In genomic region chr4:115883862-115884261, GRCh38 we compare ENCODE assay signal across 23 cellular contexts.
"Had no signal": no experiment of that assay in that cellular context is flagged by ENCODE, and none has a peak within 500 bp of the region (broad histone marks: within the 10 kb centered on the region; RNA-seq: fewer than 3 reads in every experiment).

No MANE protein-coding gene starts in this region.

- H3K36me3 Mint-ChIP-seq: activated naive CD4-positive, alpha-beta T cell treated with anti-CD3 and anti-CD28 coated beads, Interleukin-2, amount 50 U/mL, for 72 hours had no signal

- H3K9ac ChIP-seq: KMS-11 had no signal

- H3K27me3 Mint-ChIP-seq: activated naive CD8-positive, alpha-beta T cell treated with anti-CD3 and anti-CD28 coated beads, Interleukin-2, amount 50 U/mL, for 24 hours had no signal

- H3K9me3 Mint-ChIP-seq: activated naive CD4-positive, alpha-beta T cell treated with anti-CD3 and anti-CD28 coated beads, Interleukin-2, amount 50 U/mL, for 72 hours; activated naive CD8-positive, alpha-beta T cell treated with anti-CD3 and anti-CD28 coated beads, Interleukin-2, amount 50 U/mL, for 24 hours; T-helper 1 cell treated with Interleukin-12 subunit alpha and Interleukin-12 subunit beta and Interleukin-4 antibody, amounts not matched to agents 30 μg/mL and 1 μg/mL, for 36 hours had no signal

- H3K27ac ChIP-seq: ascending aorta, body of pancreas, KMS-11, Peyer's patch, RWPE1, SJCRH30 had no signal

- H3K9me3 ChIP-seq: ascending aorta, body of pancreas, MG63, Peyer's patch, SJCRH30 had no signal

- H3K36me3 ChIP-seq: ascending aorta, MG63, Peyer's patch, SJCRH30 had no signal

- H3K4me1 ChIP-seq: ascending aorta, body of pancreas, Peyer's patch, SJCRH30 had no signal

- H3K27me3 ChIP-seq: ascending aorta, body of pancreas, MG63, Peyer's patch, SJCRH30 had no signal

- H3K4me3 Mint-ChIP-seq: activated CD8-positive, alpha-beta T cell treated with anti-CD3 and anti-CD28 coated beads, Interleukin-2, amount 10 ng/mL, durations not matched to agents 7 days and 5 days; activated naive CD8-positive, alpha-beta T cell treated with anti-CD3 and anti-CD28 coated beads, Interleukin-2, amount 50 U/mL, for 24 hours; activated T-cell treated with anti-CD3 and anti-CD28 coated beads, Interleukin-2, amount 50 U/mL, for 4 hours; T-helper 1 cell treated with Interleukin-12 subunit alpha and Interleukin-12 subunit beta and Interleukin-4 antibody, amounts not matched to agents 30 μg/mL and 1 μg/mL, for 36 hours had no signal

- H3K27ac Mint-ChIP-seq: activated CD8-positive, alpha-beta T cell treated with anti-CD3 and anti-CD28 coated beads, Interleukin-2, amount 10 ng/mL, durations not matched to agents 7 days and 5 days; activated naive CD4-positive, alpha-beta T cell treated with anti-CD3 and anti-CD28 coated beads, Interleukin-2, amount 50 U/mL, for 72 hours; activated naive CD8-positive, alpha-beta T cell treated with anti-CD3 and anti-CD28 coated beads, Interleukin-2, amount 50 U/mL, for 24 hours; T-helper 1 cell treated with Interleukin-12 subunit alpha and Interleukin-12 subunit beta and Interleukin-4 antibody, amounts not matched to agents 30 μg/mL and 1 μg/mL, for 36 hours had no signal

- H3K4me3 ChIP-seq: ascending aorta, body of pancreas, MG63, Peyer's patch, SJCRH30 had no signal

- H3K4me1 Mint-ChIP-seq: activated naive CD8-positive, alpha-beta T cell treated with anti-CD3 and anti-CD28 coated beads, Interleukin-2, amount 50 U/mL, for 24 hours had no signal

- DNase-seq: activated CD4-positive, alpha-beta T cell treated with anti-CD3 and anti-CD28 coated beads for 4 hours; activated CD8-positive, alpha-beta T cell treated with anti-CD3 and anti-CD28 coated beads, Interleukin-2, amount 10 ng/mL, durations not matched to agents 7 days and 5 days; activated effector memory CD4-positive, alpha-beta T cell treated with anti-CD3 and anti-CD28 coated beads, Interleukin-2, amount 50 U/mL, for 16 hours; activated naive CD4-positive, alpha-beta T cell treated with Interleukin-2 at 50 U/mL for 16 hours; activated naive CD8-positive, alpha-beta T cell treated with anti-CD3 and anti-CD28 coated beads, Interleukin-2, amount 50 U/mL, for 24 hours; activated T-cell treated with anti-CD3 and anti-CD28 coated beads, Interleukin-2, amount 50 U/mL, for 4 hours; amniotic stem cell; body of pancreas; central memory CD4-positive, alpha-beta T cell; MG63; NCI-H1105; NCI-H1436; NCI-H187; NCI-H524; Peyer's patch; Right ventricle myocardium superior; SJCRH30; SW 1271 had no signal

- H3K4me2 ChIP-seq: KMS-11 had no signal
